ENCODE assay signal across 2 cellular contexts in genomic region chr4:127015616-127016015, GRCh38.
TF ChIP-seq lines count a peak whose summit lies in the region.

No MANE protein-coding gene starts in this region.

TF ChIP-seq in HCT116, 20 proteins besides CTCF, POLR2A, EP300 and RAD21 (continued from another document):
- TF ChIP-seq, protein P1, sequence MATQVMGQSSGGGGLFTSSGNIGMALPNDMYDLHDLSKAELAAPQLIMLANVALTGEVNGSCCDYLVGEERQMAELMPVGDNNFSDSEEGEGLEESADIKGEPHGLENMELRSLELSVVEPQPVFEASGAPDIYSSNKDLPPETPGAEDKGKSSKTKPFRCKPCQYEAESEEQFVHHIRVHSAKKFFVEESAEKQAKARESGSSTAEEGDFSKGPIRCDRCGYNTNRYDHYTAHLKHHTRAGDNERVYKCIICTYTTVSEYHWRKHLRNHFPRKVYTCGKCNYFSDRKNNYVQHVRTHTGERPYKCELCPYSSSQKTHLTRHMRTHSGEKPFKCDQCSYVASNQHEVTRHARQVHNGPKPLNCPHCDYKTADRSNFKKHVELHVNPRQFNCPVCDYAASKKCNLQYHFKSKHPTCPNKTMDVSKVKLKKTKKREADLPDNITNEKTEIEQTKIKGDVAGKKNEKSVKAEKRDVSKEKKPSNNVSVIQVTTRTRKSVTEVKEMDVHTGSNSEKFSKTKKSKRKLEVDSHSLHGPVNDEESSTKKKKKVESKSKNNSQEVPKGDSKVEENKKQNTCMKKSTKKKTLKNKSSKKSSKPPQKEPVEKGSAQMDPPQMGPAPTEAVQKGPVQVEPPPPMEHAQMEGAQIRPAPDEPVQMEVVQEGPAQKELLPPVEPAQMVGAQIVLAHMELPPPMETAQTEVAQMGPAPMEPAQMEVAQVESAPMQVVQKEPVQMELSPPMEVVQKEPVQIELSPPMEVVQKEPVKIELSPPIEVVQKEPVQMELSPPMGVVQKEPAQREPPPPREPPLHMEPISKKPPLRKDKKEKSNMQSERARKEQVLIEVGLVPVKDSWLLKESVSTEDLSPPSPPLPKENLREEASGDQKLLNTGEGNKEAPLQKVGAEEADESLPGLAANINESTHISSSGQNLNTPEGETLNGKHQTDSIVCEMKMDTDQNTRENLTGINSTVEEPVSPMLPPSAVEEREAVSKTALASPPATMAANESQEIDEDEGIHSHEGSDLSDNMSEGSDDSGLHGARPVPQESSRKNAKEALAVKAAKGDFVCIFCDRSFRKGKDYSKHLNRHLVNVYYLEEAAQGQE (IDR thresholded peaks at IDR 0.05; ENCODE audit: low read depth), result no peak
- TF ChIP-seq TCF7L2 (IDR thresholded peaks at IDR 0.05; ENCODE audit: borderline replicate concordance, extremely low read depth, insufficient read depth, insufficient read length), result peak; percentile 77
- no peak for TF ChIP-seq SP1 (IDR thresholded peaks at IDR 0.05; ENCODE audit: low read depth)
- no peak for TF ChIP-seq CEBPB (IDR thresholded peaks at IDR 0.05; ENCODE audit: low read depth)

TF ChIP-seq in H1, 55 proteins besides CTCF, POLR2A, EP300 and RAD21 (continued from another document):
- no peak for TF ChIP-seq CHD7 (IDR thresholded peaks at IDR 0.05; ENCODE audit: insufficient replicate concordance, low read length)
- no peak for TF ChIP-seq CBX8 (IDR thresholded peaks at IDR 0.05; ENCODE audit: borderline replicate concordance, low read depth, low read length)
- TF ChIP-seq EGR1 (IDR thresholded peaks at IDR 0.05; ENCODE audit: borderline replicate concordance, low read depth, low read length), result no peak
- TF ChIP-seq SRF (IDR thresholded peaks at IDR 0.05; ENCODE audit: low read depth, low read length), result no peak
- no peak for TF ChIP-seq JUND (IDR thresholded peaks at IDR 0.05; ENCODE audit: low read length)
